9 cellular contexts compared by ENCODE assay signal in genomic region chr12:11981174-11981733, GRCh38.
A peak's percentile ranks its signal among the peaks of the same experiment; 100 is the strongest.
DNase-seq lines count a peak whose midpoint lies in the region; ATAC-seq and TF ChIP-seq lines count a peak whose summit lies in the region.
"Had no signal": no experiment of that assay in that cellular context is flagged by ENCODE, and none has a peak within 500 bp of the region (broad histone marks: within the 10 kb centered on the region; RNA-seq: fewer than 3 reads in every experiment).

No MANE protein-coding gene starts in this region.

- no peak overlapping the region for H3K4me2 ChIP-seq in Karpas-422 (ENCODE audit: low read depth, low read length, poor library complexity, severe bottlenecking)

- POLR2A ChIA-PET in activated CD4-positive, alpha-beta T cell treated with anti-CD3 and anti-CD28 coated beads for 36 hours (lab: Charles Lee) = interaction anchor here (0.6 to 2.0 kb wide), 13 partner anchors 11 to 332 kb away, joined by 3 to 37 read pairs (median 4); partner anchors contain the start of gene ETV6

- TF ChIP-seq POLR2A in esophagus squamous epithelium (IDR thresholded peaks at IDR 0.05) = no peak

- H3K79me2 ChIP-seq in Karpas-422 (ENCODE audit: low read length) = no peaks in the 10 kb centered on the region

- H3K4me3 ChIP-seq in esophagus squamous epithelium (no peak overlapping the region), Karpas-422 (ENCODE audit: low read length) (no peak overlapping the region)
- H3K4me3 ChIP-seq: SK-N-MC had no signal

- no peaks in the 10 kb centered on the region for H3K27me3 Mint-ChIP-seq in activated CD4-positive, alpha-beta T cell treated with anti-CD3 and anti-CD28 coated beads for 36 hours

- H3K36me3 Mint-ChIP-seq in activated CD4-positive, alpha-beta T cell treated with anti-CD3 and anti-CD28 coated beads for 36 hours (ENCODE audit: low read depth) = peaks cover 29% of the 10 kb centered on the region

- peak overlapping the region; percentile 26 for H3K4me3 Mint-ChIP-seq in activated CD4-positive, alpha-beta T cell treated with anti-CD3 and anti-CD28 coated beads for 36 hours

- peaks cover 58% of the 10 kb centered on the region for H3K4me1 Mint-ChIP-seq in activated CD4-positive, alpha-beta T cell treated with anti-CD3 and anti-CD28 coated beads for 36 hours

- DNase-seq in GM19238 (ENCODE audit: insufficient read length, low spot score) (peak; percentile 36), globus pallidus (ENCODE audit: low spot score) (peak; percentile 5), cerebellar nuclear complex (lab: John Stamatoyannopoulos, UW) (no peak), esophagus squamous epithelium (lab: John Stamatoyannopoulos, UW) (no peak), NCI-H2196 treated with DMSO at 0.1 percent for 48 hours (lab: John Stamatoyannopoulos, UW; ENCODE audit: unreplicated experiment) (no peak), Karpas-422 (no peak)
- peak; percentile 70 for DNase-seq in activated CD4-positive, alpha-beta T cell treated with anti-CD3 and anti-CD28 coated beads for 36 hours

- H3K27me3 ChIP-seq in esophagus squamous epithelium = no peaks in the 10 kb centered on the region
- H3K27me3 ChIP-seq in Karpas-422 (ENCODE audit: low read length) = no peaks in the 10 kb centered on the region

- H3K9ac ChIP-seq in Karpas-422 (ENCODE audit: low read length) = no peak overlapping the region

- no peaks in the 10 kb centered on the region for H4K20me1 ChIP-seq in Karpas-422 (ENCODE audit: insufficient read depth, low read depth, low read length)

- no peaks in the 10 kb centered on the region for H3K9me2 ChIP-seq in Karpas-422 (replicated peaks; ENCODE audit: insufficient read depth, low read length)

- H3K4me1 ChIP-seq in esophagus squamous epithelium = no peaks in the 10 kb centered on the region
- H3K4me1 ChIP-seq in Karpas-422 (ENCODE audit: low read length) = no peaks in the 10 kb centered on the region

- TF ChIP-seq CTCF in esophagus squamous epithelium (IDR thresholded peaks at IDR 0.05) = no peak

- no peaks in the 10 kb centered on the region for H3K36me3 ChIP-seq in esophagus squamous epithelium
- H3K36me3 ChIP-seq in Karpas-422 (ENCODE audit: insufficient read depth, low read length) = no peaks in the 10 kb centered on the region

- peak overlapping the region; percentile 99 for H3K27ac Mint-ChIP-seq in activated CD4-positive, alpha-beta T cell treated with anti-CD3 and anti-CD28 coated beads for 36 hours

- intact Hi-C loops in activated CD4-positive, alpha-beta T cell treated with anti-CD3 and anti-CD28 coated beads for 36 hours (cut with DNase I, micrococcal nuclease) = loop anchor here (1.0 to 2.0 kb wide), 16 partner anchors 17 to 400 kb away; partner anchors contain the start of gene ETV6 (in 2 of the 2)
- intact Hi-C loops in esophagus squamous epithelium (cut with DNase I) = no loop called here

- WGBS in esophagus squamous epithelium, 2 donors = 36 to 66% methylated on average over 7 of the region's 7 CpGs

- CTCF ChIA-PET in activated CD4-positive, alpha-beta T cell treated with anti-CD3 and anti-CD28 coated beads for 36 hours (lab: Charles Lee) = interaction anchor here (0.6 to 4.3 kb wide), 16 partner anchors 8 to 399 kb away, joined by 3 to 32 read pairs (median 4); no protein-coding TSS in a partner anchor

- H3K27ac ChIP-seq in esophagus squamous epithelium (no peak overlapping the region), Karpas-422 (ENCODE audit: low read length) (no peak overlapping the region)
- H3K27ac ChIP-seq: SK-N-MC had no signal

- H3K9me3 Mint-ChIP-seq in activated CD4-positive, alpha-beta T cell treated with anti-CD3 and anti-CD28 coated beads for 36 hours (ENCODE audit: low read depth) = peaks cover 16% of the 10 kb centered on the region

- H2AFZ ChIP-seq in Karpas-422 (ENCODE audit: low read length) = no peak overlapping the region

- peak; percentile 72 for ATAC-seq in HG03103 (IDR thresholded peaks at IDR 0.05; ENCODE audit: low read depth, unreplicated experiment)
- peak; percentile 87 for ATAC-seq in activated CD4-positive, alpha-beta T cell treated with anti-CD3 and anti-CD28 coated beads for 36 hours

- no peaks in the 10 kb centered on the region for H3K9me3 ChIP-seq in esophagus squamous epithelium
- H3K9me3 ChIP-seq in Karpas-422 (ENCODE audit: low read length) = no peaks in the 10 kb centered on the region

Comparison
In these comparisons a context has a peak if more than half of its experiments do, and no peak if none do; other contexts are left out.
1. DNase-seq: peak in GM19238 (single experiment), activated CD4-positive, alpha-beta T cell treated with anti-CD3 and anti-CD28 coated beads for 36 hours (single experiment) and globus pallidus (single experiment); none in cerebellar nuclear complex (0 of 2), esophagus squamous epithelium (single experiment), NCI-H2196 treated with DMSO at 0.1 percent for 48 hours (single experiment) and Karpas-422 (single experiment).